Comparison of ENCODE assay signal across 9 cellular contexts in the genomic region with DNA sequence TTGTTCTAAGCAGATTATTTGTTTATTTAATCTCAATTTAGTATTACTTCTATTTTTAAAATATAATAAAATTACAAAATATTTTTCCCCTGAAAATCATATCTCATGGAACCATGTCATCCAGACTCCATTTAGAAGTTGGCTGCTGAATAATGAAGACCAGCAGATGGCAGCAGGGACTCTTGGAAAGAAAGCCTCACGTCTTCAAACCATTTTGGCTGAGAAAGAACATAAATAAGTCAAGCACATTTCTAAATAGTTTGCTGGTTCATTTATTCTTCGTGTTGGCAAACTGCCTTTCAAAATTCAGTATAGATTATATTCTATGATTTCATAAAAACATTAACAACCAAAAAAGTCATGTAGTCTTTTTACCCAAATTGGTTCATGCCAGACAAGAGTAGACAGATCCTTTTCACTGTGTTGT.
DNase-seq lines count a peak whose midpoint lies in the region; ATAC-seq and TF ChIP-seq lines count a peak whose summit lies in the region.
"Had no signal": no experiment of that assay in that cellular context is flagged by ENCODE, and none has a peak within 500 bp of the region (broad histone marks: within the 10 kb centered on the region; RNA-seq: fewer than 3 reads in every experiment).

No MANE protein-coding gene starts in this region.

- H3K4me2 ChIP-seq in OCI-LY7 (ENCODE audit: low read length) = no peak overlapping the region
- H3K4me2 ChIP-seq: BLaER1 had no signal

- no peaks in the 10 kb centered on the region for H3K27me3 Mint-ChIP-seq in type B pancreatic cell

- ATAC-seq in left lobe of liver = peak; percentile 86
- ATAC-seq in GM21619 (IDR thresholded peaks at IDR 0.05; ENCODE audit: unreplicated experiment) = no peak

- H2AFZ ChIP-seq in OCI-LY7 (ENCODE audit: low read length) = 0 out of 2 replicates have a peak overlapping the region, but pooled peaks have one; percentile 10

- TF ChIP-seq CTCF in OCI-LY7 (conservative IDR thresholded peaks at IDR 0.05; ENCODE audit: low read length) = peak; percentile 92
- TF ChIP-seq CTCF in type B pancreatic cell (conservative IDR thresholded peaks at IDR 0.05) = peak; percentile 91

- no peak overlapping the region for H3K27ac Mint-ChIP-seq in type B pancreatic cell

- no peaks in the 10 kb centered on the region for H3K36me3 ChIP-seq in OCI-LY7 (ENCODE audit: insufficient read depth, low read length)
- H3K36me3 ChIP-seq: BLaER1 had no signal

- H3K4me3 ChIP-seq in OCI-LY7 (ENCODE audit: low read depth, low read length, poor library complexity, severe bottlenecking) = no peak overlapping the region
- H3K4me3 ChIP-seq: BLaER1 had no signal

- H3K79me2 ChIP-seq in OCI-LY7 (ENCODE audit: insufficient read depth, low read depth, low read length) = no peaks in the 10 kb centered on the region

- peak; percentile 92 for TF ChIP-seq RAD21 in Ishikawa (IDR thresholded peaks at IDR 0.05; ENCODE audit: low read depth)

- DNase-seq in NCI-H146 (lab: John Stamatoyannopoulos, UW) (peak; percentile 2), NCI-H146 treated with DMSO at 0.1 percent for 48 hours (lab: John Stamatoyannopoulos, UW; ENCODE audit: unreplicated experiment) (no peak), OCI-LY7 (ENCODE audit: low spot score) (peak; percentile 77), cerebellar cortex (ENCODE audit: low spot score) (peak; percentile 90), left lobe of liver (ENCODE audit: low spot score) (peak; percentile 52), type B pancreatic cell (ENCODE audit: extremely low spot score, unreplicated experiment) (no peak)

- no TSS peak for BruUV-seq in OCI-LY7 (replicated peaks; lab: Mats Ljungman, UMichigan)

- H3K36me3 Mint-ChIP-seq in type B pancreatic cell = no peaks in the 10 kb centered on the region

- H3K4me1 Mint-ChIP-seq in type B pancreatic cell (ENCODE audit: unreplicated experiment) = peaks cover 5% of the 10 kb centered on the region

- H4K20me1 ChIP-seq in OCI-LY7 (ENCODE audit: insufficient read depth, low read length) = no peaks in the 10 kb centered on the region
- H4K20me1 ChIP-seq: BLaER1 had no signal

- H3K9me2 ChIP-seq in OCI-LY7 (ENCODE audit: insufficient read depth, low read length) = no peaks in the 10 kb centered on the region

- intact Hi-C loops in OCI-LY7 (cut with micrococcal nuclease; ENCODE audit: unreplicated experiment) = loop anchor here (1.0 to 5.0 kb wide), 5 partner anchors 73 to 443 kb away; partner anchors contain the start of gene RCAN2

- H3K9me3 ChIP-seq in OCI-LY7 (ENCODE audit: low read length) = no peaks in the 10 kb centered on the region
- H3K9me3 ChIP-seq: BLaER1 had no signal

- CTCF ChIA-PET in OCI-LY7 (lab: Charles Lee; ENCODE audit: unreplicated experiment) = interaction anchor here (1.0 kb wide), 1 partner anchor 8 kb away, joined by 3 read pairs; no protein-coding TSS in a partner anchor

- H3K27ac ChIP-seq in OCI-LY7 (ENCODE audit: low read depth, low read length, poor library complexity, severe bottlenecking) = no peak overlapping the region
- H3K27ac ChIP-seq: BLaER1 had no signal

- no peaks in the 10 kb centered on the region for H3K9me3 Mint-ChIP-seq in type B pancreatic cell

- H3K4me3 Mint-ChIP-seq in type B pancreatic cell = no peak overlapping the region

- POLR2A ChIA-PET in OCI-LY7 (lab: Charles Lee) = no interaction called here

- no peak for TF ChIP-seq EP300 in Ishikawa (IDR thresholded peaks at IDR 0.05; ENCODE audit: borderline replicate concordance)

- H3K4me1 ChIP-seq in OCI-LY7 (ENCODE audit: insufficient read depth, low read length, poor library complexity, severe bottlenecking) = no peaks in the 10 kb centered on the region
- H3K4me1 ChIP-seq: BLaER1 had no signal

TF ChIP-seq in Ishikawa, 13 proteins besides CTCF, POLR2A, EP300 and RAD21:
- TF ChIP-seq, protein P1, sequence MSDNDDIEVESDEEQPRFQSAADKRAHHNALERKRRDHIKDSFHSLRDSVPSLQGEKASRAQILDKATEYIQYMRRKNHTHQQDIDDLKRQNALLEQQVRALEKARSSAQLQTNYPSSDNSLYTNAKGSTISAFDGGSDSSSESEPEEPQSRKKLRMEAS (IDR thresholded peaks at IDR 0.05) = no peak
- TF ChIP-seq NFIC (IDR thresholded peaks at IDR 0.05) = no peak
- no peak for TF ChIP-seq CREB1 (IDR thresholded peaks at IDR 0.05; ENCODE audit: low read depth)
- TF ChIP-seq ZBTB7A (IDR thresholded peaks at IDR 0.05; ENCODE audit: low read depth) = no peak
- TF ChIP-seq TAF1 (IDR thresholded peaks at IDR 0.05; ENCODE audit: low read depth) = no peak
- no peak for TF ChIP-seq YY1 (IDR thresholded peaks at IDR 0.05; ENCODE audit: low read depth)
- no peak for TF ChIP-seq CEBPB (IDR thresholded peaks at IDR 0.05)
- TF ChIP-seq, protein P2, sequence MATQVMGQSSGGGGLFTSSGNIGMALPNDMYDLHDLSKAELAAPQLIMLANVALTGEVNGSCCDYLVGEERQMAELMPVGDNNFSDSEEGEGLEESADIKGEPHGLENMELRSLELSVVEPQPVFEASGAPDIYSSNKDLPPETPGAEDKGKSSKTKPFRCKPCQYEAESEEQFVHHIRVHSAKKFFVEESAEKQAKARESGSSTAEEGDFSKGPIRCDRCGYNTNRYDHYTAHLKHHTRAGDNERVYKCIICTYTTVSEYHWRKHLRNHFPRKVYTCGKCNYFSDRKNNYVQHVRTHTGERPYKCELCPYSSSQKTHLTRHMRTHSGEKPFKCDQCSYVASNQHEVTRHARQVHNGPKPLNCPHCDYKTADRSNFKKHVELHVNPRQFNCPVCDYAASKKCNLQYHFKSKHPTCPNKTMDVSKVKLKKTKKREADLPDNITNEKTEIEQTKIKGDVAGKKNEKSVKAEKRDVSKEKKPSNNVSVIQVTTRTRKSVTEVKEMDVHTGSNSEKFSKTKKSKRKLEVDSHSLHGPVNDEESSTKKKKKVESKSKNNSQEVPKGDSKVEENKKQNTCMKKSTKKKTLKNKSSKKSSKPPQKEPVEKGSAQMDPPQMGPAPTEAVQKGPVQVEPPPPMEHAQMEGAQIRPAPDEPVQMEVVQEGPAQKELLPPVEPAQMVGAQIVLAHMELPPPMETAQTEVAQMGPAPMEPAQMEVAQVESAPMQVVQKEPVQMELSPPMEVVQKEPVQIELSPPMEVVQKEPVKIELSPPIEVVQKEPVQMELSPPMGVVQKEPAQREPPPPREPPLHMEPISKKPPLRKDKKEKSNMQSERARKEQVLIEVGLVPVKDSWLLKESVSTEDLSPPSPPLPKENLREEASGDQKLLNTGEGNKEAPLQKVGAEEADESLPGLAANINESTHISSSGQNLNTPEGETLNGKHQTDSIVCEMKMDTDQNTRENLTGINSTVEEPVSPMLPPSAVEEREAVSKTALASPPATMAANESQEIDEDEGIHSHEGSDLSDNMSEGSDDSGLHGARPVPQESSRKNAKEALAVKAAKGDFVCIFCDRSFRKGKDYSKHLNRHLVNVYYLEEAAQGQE (IDR thresholded peaks at IDR 0.05; ENCODE audit: low read depth) = no peak
- TF ChIP-seq TCF12 (IDR thresholded peaks at IDR 0.05; ENCODE audit: low read depth) = no peak
- TF ChIP-seq FOXM1 (IDR thresholded peaks at IDR 0.05; ENCODE audit: borderline replicate concordance, low read depth) = no peak
- TF ChIP-seq EGR1 (IDR thresholded peaks at IDR 0.05) = no peak

Comparison
In these comparisons a context has a peak if more than half of its experiments do, and no peak if none do; other contexts are left out.
1. DNase-seq: peak in NCI-H146 (single experiment), OCI-LY7 (single experiment), cerebellar cortex (single experiment) and left lobe of liver (single experiment); none in NCI-H146 treated with DMSO at 0.1 percent for 48 hours (single experiment) and type B pancreatic cell (single experiment).